Comparison of ENCODE assay signal across 1 cellular context in genomic region chr1:40449684-40450490, GRCh38.
TF ChIP-seq lines count a peak whose summit lies in the region.

Gene ZFP69B, plus strand, starts transcription at chr1:40450476. Its CDS starts 486 bp downstream, at chr1:40450962.

TF ChIP-seq in WTC11, 78 proteins besides CTCF, POLR2A, EP300 and RAD21 (continued from another document):
- TF ChIP-seq ZNF532 (CRISPR knock-in tag; IDR thresholded peaks at IDR 0.05; ENCODE audit: borderline replicate concordance), result no peak
- no peak for TF ChIP-seq ZNF512 (CRISPR knock-in tag; IDR thresholded peaks at IDR 0.05; ENCODE audit: borderline replicate concordance)
- no peak for TF ChIP-seq USF1 (CRISPR knock-in tag; IDR thresholded peaks at IDR 0.05)
- no peak for TF ChIP-seq HMGA2 (CRISPR knock-in tag; IDR thresholded peaks at IDR 0.05)
- peak; percentile 50; the same call in 1 of the 2 replicates for TF ChIP-seq TP53 (CRISPR knock-in tag; IDR thresholded peaks at IDR 0.05)
- TF ChIP-seq CBFB (CRISPR knock-in tag; IDR thresholded peaks at IDR 0.05; ENCODE audit: low read depth), result no peak
- TF ChIP-seq SOX15 (CRISPR knock-in tag; IDR thresholded peaks at IDR 0.05), result no peak
- TF ChIP-seq SP1 (CRISPR knock-in tag; conservative IDR thresholded peaks at IDR 0.05), result peak; percentile 87
- no peak for TF ChIP-seq GTF2I (CRISPR knock-in tag; conservative IDR thresholded peaks at IDR 0.05)
- TF ChIP-seq RELA (CRISPR knock-in tag; IDR thresholded peaks at IDR 0.05; ENCODE audit: borderline replicate concordance), result peak; percentile 69; the same call in 1 of the 2 replicates
- TF ChIP-seq OVOL2 (CRISPR knock-in tag; IDR thresholded peaks at IDR 0.05; ENCODE audit: borderline replicate concordance), result no peak
- no peak for TF ChIP-seq ZNF121 (CRISPR knock-in tag; IDR thresholded peaks at IDR 0.05)
- peak; percentile 95 for TF ChIP-seq ZNF263 (CRISPR knock-in tag; IDR thresholded peaks at IDR 0.05; ENCODE audit: low read depth)
- peak; percentile 86; the same call in 1 of the 2 replicates for TF ChIP-seq ARID4B (CRISPR knock-in tag; IDR thresholded peaks at IDR 0.05; ENCODE audit: borderline replicate concordance)
- TF ChIP-seq ZMAT4 (CRISPR knock-in tag; IDR thresholded peaks at IDR 0.05), result no peak
- TF ChIP-seq TEAD1 (CRISPR knock-in tag; IDR thresholded peaks at IDR 0.05), result peak; percentile 85; the same call in 1 of the 2 replicates
- TF ChIP-seq FOXP4 (CRISPR knock-in tag; IDR thresholded peaks at IDR 0.05), result peak; percentile 84; the same call in 1 of the 2 replicates
- no peak for TF ChIP-seq GRHL2 (CRISPR knock-in tag; IDR thresholded peaks at IDR 0.05; ENCODE audit: insufficient replicate concordance, severe bottlenecking)
- TF ChIP-seq TCF7 (CRISPR knock-in tag; IDR thresholded peaks at IDR 0.05; ENCODE audit: low read depth), result no peak
- TF ChIP-seq ZNF219 (CRISPR knock-in tag; IDR thresholded peaks at IDR 0.05; ENCODE audit: borderline replicate concordance), result no peak
- TF ChIP-seq NR2C2 (CRISPR knock-in tag; IDR thresholded peaks at IDR 0.05), result no peak
- no peak for TF ChIP-seq RORB (CRISPR knock-in tag; IDR thresholded peaks at IDR 0.05)
- TF ChIP-seq PRRX2 (CRISPR knock-in tag; IDR thresholded peaks at IDR 0.05), result no peak
- peak; percentile 81; the same call in 1 of the 2 replicates for TF ChIP-seq CREM (CRISPR knock-in tag; IDR thresholded peaks at IDR 0.05)
- no peak for TF ChIP-seq MYBL2 (CRISPR knock-in tag; IDR thresholded peaks at IDR 0.05)
- peak; percentile 87; the same call in 1 of the 2 replicates for TF ChIP-seq MAX (CRISPR knock-in tag; IDR thresholded peaks at IDR 0.05)
- no peak for TF ChIP-seq ZSCAN18 (CRISPR knock-in tag; IDR thresholded peaks at IDR 0.05)
- 0 out of 2 replicates have a peak, but pooled peaks have one; percentile 56 for TF ChIP-seq E2F1 (CRISPR knock-in tag; IDR thresholded peaks at IDR 0.05)
- TF ChIP-seq ATF1 (CRISPR knock-in tag; IDR thresholded peaks at IDR 0.05), result no peak
- TF ChIP-seq NFYB (CRISPR knock-in tag; conservative IDR thresholded peaks at IDR 0.05; ENCODE audit: low read depth), result no peak
- peak; percentile 50; the same call in 1 of the 2 replicates for TF ChIP-seq SMAD3 (CRISPR knock-in tag; IDR thresholded peaks at IDR 0.05; ENCODE audit: borderline replicate concordance)
- no peak for TF ChIP-seq MLX (CRISPR knock-in tag; IDR thresholded peaks at IDR 0.05)
- peak; percentile 36; the same call in 1 of the 2 replicates for TF ChIP-seq ZNF423 (CRISPR knock-in tag; IDR thresholded peaks at IDR 0.05)
- no peak for TF ChIP-seq ZNF396 (CRISPR knock-in tag; IDR thresholded peaks at IDR 0.05; ENCODE audit: borderline replicate concordance)
- TF ChIP-seq ZBTB21 (CRISPR knock-in tag; IDR thresholded peaks at IDR 0.05; ENCODE audit: borderline replicate concordance), result peak; percentile 89
TF ChIP-seq in WTC11: peak in this region for 25.
